1 cellular context compared by ENCODE assay signal in genomic region chr1:162916821-162917613, GRCh38.
TF ChIP-seq lines count a peak whose summit lies in the region.

No MANE protein-coding gene starts in this region.

TF ChIP-seq in H1, 55 proteins besides CTCF, POLR2A, EP300 and RAD21:
- TF ChIP-seq TCF12 (IDR thresholded peaks at IDR 0.05; ENCODE audit: low read depth, low read length) (no peak), KDM4A (IDR thresholded peaks at IDR 0.05; ENCODE audit: low read depth, low read length, severe bottlenecking) (no peak), RNF2 (IDR thresholded peaks at IDR 0.05; ENCODE audit: borderline replicate concordance, low read depth, low read length, missing control alignments, poor library complexity, severe bottlenecking) (no peak), SIN3A (conservative IDR thresholded peaks at IDR 0.05 in 1 of 2, IDR thresholded peaks at IDR 0.05 in 1 of 2; ENCODE audit: low read depth in 1 of 2, low read length in 2 of 2) (no peak), CHD2 (IDR thresholded peaks at IDR 0.05; ENCODE audit: low read length) (no peak), TBP (IDR thresholded peaks at IDR 0.05; ENCODE audit: low read depth, low read length) (no peak), FOSL1 (IDR thresholded peaks at IDR 0.05; ENCODE audit: insufficient read depth, low read depth, low read length) (no peak), TAF1 (IDR thresholded peaks at IDR 0.05; ENCODE audit: low read depth, low read length) (no peak), SP2 (IDR thresholded peaks at IDR 0.05; ENCODE audit: low read length) (no peak), BRCA1 (IDR thresholded peaks at IDR 0.05; ENCODE audit: low read depth, low read length) (no peak), GABPA (IDR thresholded peaks at IDR 0.05; ENCODE audit: borderline replicate concordance, insufficient read depth, low read length) (no peak), TEAD4 (IDR thresholded peaks at IDR 0.05; ENCODE audit: low read depth, low read length) (no peak), ATF3 (IDR thresholded peaks at IDR 0.05; ENCODE audit: insufficient read depth, low read depth, low read length) (no peak)
- TF ChIP-seq, protein P1, sequence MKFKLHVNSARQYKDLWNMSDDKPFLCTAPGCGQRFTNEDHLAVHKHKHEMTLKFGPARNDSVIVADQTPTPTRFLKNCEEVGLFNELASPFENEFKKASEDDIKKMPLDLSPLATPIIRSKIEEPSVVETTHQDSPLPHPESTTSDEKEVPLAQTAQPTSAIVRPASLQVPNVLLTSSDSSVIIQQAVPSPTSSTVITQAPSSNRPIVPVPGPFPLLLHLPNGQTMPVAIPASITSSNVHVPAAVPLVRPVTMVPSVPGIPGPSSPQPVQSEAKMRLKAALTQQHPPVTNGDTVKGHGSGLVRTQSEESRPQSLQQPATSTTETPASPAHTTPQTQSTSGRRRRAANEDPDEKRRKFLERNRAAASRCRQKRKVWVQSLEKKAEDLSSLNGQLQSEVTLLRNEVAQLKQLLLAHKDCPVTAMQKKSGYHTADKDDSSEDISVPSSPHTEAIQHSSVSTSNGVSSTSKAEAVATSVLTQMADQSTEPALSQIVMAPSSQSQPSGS (IDR thresholded peaks at IDR 0.05; ENCODE audit: low read length), result no peak
